Comparison of ENCODE assay signal across 27 cellular contexts in genomic region chr7:76126632-76127031, GRCh38.
"Had no signal": no experiment of that assay in that cellular context is flagged by ENCODE, and none has a peak within 500 bp of the region (broad histone marks: within the 10 kb centered on the region; RNA-seq: fewer than 3 reads in every experiment).

No MANE protein-coding gene starts in this region.

- H3K4me1 ChIP-seq: stomach, testis, thyroid gland, tibial artery, tibial nerve, upper lobe of left lung, upper lobe of right lung, uterus, vagina had no signal

- H3K27me3 ChIP-seq: stomach, suprapubic skin, testis, thyroid gland, tibial nerve, transverse colon, upper lobe of left lung, uterus, vagina had no signal

- H3K9me3 ChIP-seq: stomach, suprapubic skin, testis, thoracic aorta, thyroid gland, tibial artery, tibial nerve, transverse colon, upper lobe of left lung, upper lobe of right lung, uterus, vagina had no signal

- ATAC-seq: stimulated activated effector memory CD8-positive, alpha-beta T cell treated with anti-CD3 and anti-CD28 coated beads, Interleukin-12 subunit alpha, Interleukin-12 subunit beta, amount 100 ng/mL, for 72 hours; stimulated activated memory B cell treated with anti-CD40 and anti-IgM and Interleukin-4, amounts not matched to agents 10 μg/mL and 1 μg/mL and 100 μg/mL, for 72 hours; stimulated activated naive B cell treated with anti-CD40 and anti-IgM and Interleukin-4, amounts not matched to agents 10 μg/mL and 1 μg/mL and 100 μg/mL, for 72 hours; stimulated activated naive CD8-positive, alpha-beta T cell treated with anti-CD3 and anti-CD28 coated beads, Interleukin-15, amount 100 ng/mL, for 72 hours; stimulated activated naive CD8-positive, alpha-beta T cell treated with anti-CD3 and anti-CD28 coated beads, Interleukin-15, Interleukin-2, amounts not matched to agents 100 U/mL and 50 U/mL, for 24 hours; upper lobe of right lung had no signal

- H3K27ac ChIP-seq: stomach, suprapubic skin, testis, thoracic aorta, thyroid gland, tibial artery, tibial nerve, transverse colon, upper lobe of left lung, upper lobe of right lung, uterus, vagina had no signal

- FAIRE-seq: urothelium cell line had no signal

- DNase-seq: stimulated activated CD4-positive, alpha-beta T cell treated with anti-CD3 and anti-CD28 coated beads, Interleukin-2, amount 100 ng/mL, for 48 hours; stimulated activated CD4-positive, alpha-beta T cell treated with anti-CD3 and anti-CD28 coated beads, Interleukin-4, amount 100 ng/mL, for 1 hour; stimulated activated CD4-positive, alpha-beta T cell treated with anti-CD3 and anti-CD28 coated beads, Interleukin-4, amount 100 ng/mL, for 24 hours; stimulated activated CD4-positive, alpha-beta T cell treated with anti-CD3 and anti-CD28 coated beads, Interleukin-4, amount 100 ng/mL, for 4 hours; stimulated activated CD8-positive, alpha-beta memory T cell treated with anti-CD3 and anti-CD28 coated beads, Interleukin-4, amount 100 ng/mL, for 48 hours; stimulated activated naive B cell treated with anti-CD40 and anti-IgM and Interleukin-4, amounts not matched to agents 10 μg/mL and 1 μg/mL and 100 μg/mL, for 72 hours; stimulated activated naive CD4-positive, alpha-beta T cell; stimulated activated naive CD4-positive, alpha-beta T cell treated with Interleukin-2 at 50 U/mL for 16 hours; stimulated activated naive CD8-positive, alpha-beta T cell treated with anti-CD3 and anti-CD28 coated beads, Interleukin-15, amount 100 ng/mL, for 72 hours; stimulated activated naive CD8-positive, alpha-beta T cell treated with anti-CD3 and anti-CD28 coated beads, Interleukin-15, Interleukin-2, amounts not matched to agents 100 U/mL and 50 U/mL, for 24 hours; stomach; substantia nigra; testis; thyroid gland; tibial artery; transverse colon; trophoblast cell; upper lobe of left lung; upper lobe of right lung; uterus had no signal

- H3K4me3 ChIP-seq: stomach, suprapubic skin, testis, thoracic aorta, thyroid gland, tibial artery, tibial nerve, transverse colon, upper lobe of left lung, upper lobe of right lung, uterus, vagina had no signal

- H3K36me3 ChIP-seq: stomach, suprapubic skin, thoracic aorta, thyroid gland, tibial artery, tibial nerve, transverse colon, upper lobe of left lung, upper lobe of right lung, uterus, vagina had no signal
